In genomic region chr14:103317976-103318580, GRCh38 we compare ENCODE assay signal across 20 cellular contexts. TPM values are rescaled to one million over a fixed set of nuclear protein-coding genes. Genes with fewer than 3 reads are reported as not detected.
DNase-seq lines count a peak whose midpoint lies in the region; ATAC-seq and TF ChIP-seq lines count a peak whose summit lies in the region.
"Had no signal": no experiment of that assay in that cellular context is flagged by ENCODE, and none has a peak within 500 bp of the region (broad histone marks: within the 10 kb centered on the region; RNA-seq: fewer than 3 reads in every experiment).

No MANE protein-coding gene starts in this region.

- no peak for ATAC-seq in WTC11
- ATAC-seq in activated naive CD4-positive, alpha-beta T cell treated with anti-CD3 and anti-CD28 coated beads, Interleukin-2, amount 50 U/mL, for 72 hours = no peak
- ATAC-seq: PC-3 had no signal

- no peaks in the 10 kb centered on the region for H3K9me3 Mint-ChIP-seq in WTC11
- no peaks in the 10 kb centered on the region for H3K9me3 Mint-ChIP-seq in activated naive CD4-positive, alpha-beta T cell treated with anti-CD3 and anti-CD28 coated beads, Interleukin-2, amount 50 U/mL, for 72 hours
- H3K9me3 Mint-ChIP-seq: CD8-positive, alpha-beta memory T cell; IgD-negative memory B cell had no signal

- peak; percentile 24 for DNase-seq in NOMO-1 treated with DMSO at 0.1 percent for 48 hours (lab: John Stamatoyannopoulos, UW; ENCODE audit: unreplicated experiment)
- DNase-seq in NOMO-1 treated with dmso at 0.1 percent for 144 hours (lab: John Stamatoyannopoulos, UW; ENCODE audit: unreplicated experiment) = no peak
- peak; percentile 52 for DNase-seq in MV-4-11 (lab: John Stamatoyannopoulos, UW)
- no peak for DNase-seq in WTC11 (ENCODE audit: low spot score)
- no peak for DNase-seq in SIG-M5 treated with dmso at 0.1 percent for 504 hours (lab: John Stamatoyannopoulos, UW; ENCODE audit: unreplicated experiment)
- DNase-seq in SHP77 treated with DMSO at 0.1 percent for 48 hours (lab: John Stamatoyannopoulos, UW) = no peak
- no peak for DNase-seq in ecto neural progenitor cell (ENCODE audit: low spot score)
- no peak for DNase-seq in activated naive CD4-positive, alpha-beta T cell treated with anti-CD3 and anti-CD28 coated beads, Interleukin-2, amount 50 U/mL, for 72 hours (ENCODE audit: low spot score in 2 of 2)
- DNase-seq: 8988T; CD8-positive, alpha-beta memory T cell; Karpas-422; NCI-H1105; NCI-H2029 treated with DMSO at 0.1 percent for 48 hours; NCI-H2171; NCI-H524 treated with DMSO at 0.1 percent for 48 hours; NCI-H82; PC-3; SHP77; SK-N-SH had no signal

- no peaks in the 10 kb centered on the region for H3K27me3 Mint-ChIP-seq in WTC11 (ENCODE audit: low read depth)

- CTCF ChIA-PET in WTC11 (lab: Charles Lee) = interaction anchor here (0.6 to 1.8 kb wide), 2 partner anchors 180 to 213 kb away, joined by 4 to 5 read pairs; no protein-coding TSS in a partner anchor

- TF ChIP-seq CTCF in WTC11 (IDR thresholded peaks at IDR 0.05) = no peak

- no peak overlapping the region for H3K4me3 Mint-ChIP-seq in WTC11
- H3K4me3 Mint-ChIP-seq: IgD-negative memory B cell had no signal

- peak overlapping the region; percentile 19 for H3K27ac Mint-ChIP-seq in WTC11
- H3K27ac Mint-ChIP-seq in activated naive CD4-positive, alpha-beta T cell treated with anti-CD3 and anti-CD28 coated beads, Interleukin-2, amount 50 U/mL, for 72 hours = no peak overlapping the region
- H3K27ac Mint-ChIP-seq: CD8-positive, alpha-beta memory T cell; IgD-negative memory B cell had no signal

- peaks cover 36% of the 10 kb centered on the region for H3K4me1 Mint-ChIP-seq in WTC11
- H3K4me1 Mint-ChIP-seq: CD8-positive, alpha-beta memory T cell had no signal

- POLR2A ChIA-PET in WTC11 (lab: Charles Lee) = no interaction called here

- H3K36me3 Mint-ChIP-seq in WTC11 = no peaks in the 10 kb centered on the region
- no peaks in the 10 kb centered on the region for H3K36me3 Mint-ChIP-seq in activated naive CD4-positive, alpha-beta T cell treated with anti-CD3 and anti-CD28 coated beads, Interleukin-2, amount 50 U/mL, for 72 hours
- H3K36me3 Mint-ChIP-seq: CD8-positive, alpha-beta memory T cell; IgD-negative memory B cell had no signal

TF ChIP-seq in WTC11, 78 proteins besides CTCF, POLR2A, EP300 and RAD21:
- TF ChIP-seq GRHL2 (CRISPR knock-in tag; IDR thresholded peaks at IDR 0.05; ENCODE audit: insufficient replicate concordance, severe bottlenecking) = no peak
- no peak for TF ChIP-seq E2F4 (CRISPR knock-in tag; IDR thresholded peaks at IDR 0.05; ENCODE audit: borderline replicate concordance, low read depth)
- no peak for TF ChIP-seq NR2C2 (CRISPR knock-in tag; IDR thresholded peaks at IDR 0.05)
- TF ChIP-seq STAT6 (CRISPR knock-in tag; conservative IDR thresholded peaks at IDR 0.05; ENCODE audit: low read depth) = no peak
- TF ChIP-seq JUN (CRISPR knock-in tag; IDR thresholded peaks at IDR 0.05) = no peak
- no peak for TF ChIP-seq ESRRA (CRISPR knock-in tag; IDR thresholded peaks at IDR 0.05; ENCODE audit: borderline replicate concordance)
- TF ChIP-seq NFATC4 (CRISPR knock-in tag; IDR thresholded peaks at IDR 0.05) = no peak
- TF ChIP-seq FOXP1 (CRISPR knock-in tag; IDR thresholded peaks at IDR 0.05; ENCODE audit: borderline replicate concordance) = no peak
- TF ChIP-seq OVOL2 (CRISPR knock-in tag; IDR thresholded peaks at IDR 0.05; ENCODE audit: borderline replicate concordance) = no peak
- no peak for TF ChIP-seq JAZF1 (CRISPR knock-in tag; IDR thresholded peaks at IDR 0.05)
- TF ChIP-seq ATF1 (CRISPR knock-in tag; IDR thresholded peaks at IDR 0.05) = no peak
- TF ChIP-seq FOXP4 (CRISPR knock-in tag; IDR thresholded peaks at IDR 0.05) = no peak

RNA-seq across cellular contexts. Expression of gene EIF5, which starts 16.0 kb away (rescaled TPM):
- total RNA-seq in WTC11 (2021) = 224 to 282 TPM (median 236 TPM) in 3 replicates
- total RNA-seq in activated naive CD4-positive, alpha-beta T cell treated with anti-CD3 and anti-CD28 coated beads, Interleukin-2, amount 50 U/mL, for 72 hours = 100 to 1,000 TPM; 154 to 243 TPM

Comparison
In these comparisons a context has a peak if more than half of its experiments do, and no peak if none do; other contexts are left out.
1. DNase-seq: peak in NOMO-1 treated with DMSO at 0.1 percent for 48 hours (single experiment) and MV-4-11 (single experiment); none in NOMO-1 treated with dmso at 0.1 percent for 144 hours (single experiment), WTC11 (single experiment), SIG-M5 treated with dmso at 0.1 percent for 504 hours (single experiment), SHP77 treated with DMSO at 0.1 percent for 48 hours (single experiment), ecto neural progenitor cell (single experiment) and activated naive CD4-positive, alpha-beta T cell treated with anti-CD3 and anti-CD28 coated beads, Interleukin-2, amount 50 U/mL, for 72 hours (0 of 2).